30 cellular contexts compared by ENCODE assay signal in the genomic region with DNA sequence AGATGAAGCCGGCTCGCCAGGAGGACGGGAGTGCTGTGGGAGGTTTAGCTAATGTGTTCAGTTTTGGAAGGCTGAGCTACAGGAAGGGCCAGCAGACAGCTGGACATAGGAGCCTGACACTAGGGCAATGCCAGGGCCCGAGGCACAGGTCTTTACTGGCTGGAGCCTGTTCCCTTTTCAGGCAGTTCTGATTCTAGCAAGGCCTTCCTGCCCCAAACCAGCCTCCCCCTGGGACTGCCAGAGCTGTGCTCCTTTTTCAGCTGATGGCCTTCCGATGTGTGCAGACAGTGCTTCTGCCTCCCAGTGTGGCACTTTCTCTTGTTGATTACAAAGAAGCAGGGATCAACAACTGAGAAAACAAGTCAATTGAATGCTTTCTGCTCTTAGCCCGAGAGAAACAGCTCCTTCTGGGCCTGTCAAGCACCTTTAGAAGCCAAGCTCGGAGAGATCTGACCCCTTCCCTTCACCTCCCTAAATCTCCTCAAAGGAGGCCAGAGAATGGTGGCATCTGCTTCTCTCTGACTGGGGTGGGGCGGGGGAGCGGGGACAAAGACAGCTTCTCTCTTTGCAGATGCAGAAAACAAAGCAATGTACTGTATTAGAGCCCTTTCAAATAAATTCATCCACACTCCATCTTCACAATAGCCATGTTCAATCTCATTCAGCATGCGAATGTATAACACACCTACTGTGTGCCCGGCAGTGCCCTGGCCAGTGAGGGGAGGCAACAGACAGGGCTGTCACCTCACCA.
DNase-seq lines count a peak whose midpoint lies in the region; ATAC-seq, FAIRE-seq and TF ChIP-seq lines count a peak whose summit lies in the region.
"Had no signal": no experiment of that assay in that cellular context is flagged by ENCODE, and none has a peak within 500 bp of the region (broad histone marks: within the 10 kb centered on the region; RNA-seq: fewer than 3 reads in every experiment).

No MANE protein-coding gene starts in this region.

- ATAC-seq in K562 (no peak), upper lobe of left lung (ENCODE audit: low FRiP score in 2 of 2) (no peak)
- ATAC-seq: activated CD4-positive, CD25-positive, alpha-beta regulatory T cell treated with anti-CD3 and anti-CD28 coated beads, Interleukin-2, amount 50 U/mL, for 24 hours; activated CD8-positive, alpha-beta memory T cell treated with anti-CD3 and anti-CD28 coated beads, Interleukin-2, amount 10 ng/mL, durations not matched to agents 7 days and 5 days; activated T-cell treated with anti-CD3 and anti-CD28 coated beads, Interleukin-2, amount 50 U/mL, for 4 hours; left cardiac atrium; PC-3; psoas muscle had no signal

- H3K27ac ChIP-seq in K562 (ENCODE audit: extremely low read depth, low read depth, low read length) (no peak overlapping the region), layer of hippocampus (ENCODE audit: low read depth, low read length) (peak overlapping the region; percentile 79), upper lobe of left lung (no peak overlapping the region)
- H3K27ac ChIP-seq: brain microvascular endothelial cell, psoas muscle, vagina had no signal

- CTCF ChIA-PET in K562 (lab: Yijun Ruan, JAX; ENCODE audit: low intra/inter-chr PET ratio), result no interaction called here

- peaks cover 5 to 10% of the 10 kb centered on the region in 2 experiments; a peak in 4 of 5 replicates for H3K4me1 ChIP-seq in K562 (replicated peaks in 1 of 2; ENCODE audit: control insufficient read depth in 2 of 2, insufficient read depth in 2 of 2, low read length in 2 of 2)
- peaks cover 10 to 14% (median 12%) of the 10 kb centered on the region in 4 donors for H3K4me1 ChIP-seq in upper lobe of left lung
- H3K4me1 ChIP-seq: Caco-2, psoas muscle had no signal

- peaks cover 14% of the 10 kb centered on the region; the same call in 1 of the 2 replicates for H4K20me1 ChIP-seq in K562 (replicated peaks; ENCODE audit: control insufficient read depth, insufficient read depth, low read length)

- H3K9me3 ChIP-seq in K562 (replicated peaks; ENCODE audit: control insufficient read depth, insufficient read depth, low read depth, low read length), result no peaks in the 10 kb centered on the region
- H3K9me3 ChIP-seq in upper lobe of left lung, result no peaks in the 10 kb centered on the region
- H3K9me3 ChIP-seq: BE2C, Caco-2, psoas muscle, vagina had no signal

- TF ChIP-seq EP300 in K562 (IDR thresholded peaks at IDR 0.05; ENCODE audit: low read length), result no peak
- TF ChIP-seq EP300 in upper lobe of left lung (IDR thresholded peaks at IDR 0.05), result no peak

- TF ChIP-seq RAD21 in K562 (CRISPR knock-in tag; conservative IDR thresholded peaks at IDR 0.05 in 1 of 2, IDR thresholded peaks at IDR 0.05 in 1 of 2), result no peak

- no peak overlapping the region for H3K4me2 ChIP-seq in K562 (ENCODE audit: insufficient read depth, low read length)

- POLR2A ChIA-PET in K562 (lab: Yijun Ruan, JAX), result interaction anchor here (0.6 to 2.9 kb wide), 7 partner anchors 9 to 152 kb away, joined by 3 to 9 read pairs (median 3); no protein-coding TSS in a partner anchor

- no peaks in the 10 kb centered on the region for H3K79me2 ChIP-seq in K562 (ENCODE audit: control insufficient read depth, insufficient read depth, low read length)

- BruUV-seq in K562 (replicated peaks; lab: Mats Ljungman, UMichigan), result no TSS peak

- TF ChIP-seq CTCF in K562 (IDR thresholded peaks at IDR 0.05 in 2 of 3, conservative IDR thresholded peaks at IDR 0.05 in 1 of 3; ENCODE audit: insufficient read depth in 2 of 3, low read depth in 1 of 3, low read length in 3 of 3), result no peak
- no peak for TF ChIP-seq CTCF in upper lobe of left lung (IDR thresholded peaks at IDR 0.05)

- H3K9ac ChIP-seq in K562 (ENCODE audit: insufficient read depth in 1 of 2, low read depth in 2 of 2, low read length in 2 of 2), result no peak overlapping the region

- DNase-seq in C1 segment of cervical spinal cord (lab: John Stamatoyannopoulos, UW) (peak in 11 of 14 donors; percentile 21 to 77 (median 48)), K562 (ENCODE audit: extremely low read depth in 1 of 4, low spot score in 3 of 4) (no peak), posterior cingulate gyrus (peak in 8 of 10 donors; percentile 45 to 91 (median 63)), upper lobe of left lung (no peak), NCI-H2107 treated with DMSO at 0.1 percent for 48 hours (lab: John Stamatoyannopoulos, UW; ENCODE audit: unreplicated experiment) (no peak), NCI-H345 treated with DMSO at 0.1 percent for 48 hours (lab: John Stamatoyannopoulos, UW; ENCODE audit: unreplicated experiment) (no peak), NCI-H187 treated with DMSO at 0.1 percent for 48 hours (lab: John Stamatoyannopoulos, UW) (no peak)
- DNase-seq: activated CD4-positive, alpha-beta T cell treated with anti-CD3 and anti-CD28 coated beads, Interleukin-2, amount 50 U/mL, for 4 hours; activated CD8-positive, alpha-beta memory T cell treated with anti-CD3 and anti-CD28 coated beads, Interleukin-2, amount 10 ng/mL, durations not matched to agents 7 days and 5 days; activated naive CD4-positive, alpha-beta T cell; activated T-cell treated with anti-CD3 and anti-CD28 coated beads, Interleukin-2, amount 50 U/mL, for 4 hours; BE2C; brain microvascular endothelial cell; Caco-2; DMS53; foreskin melanocyte; H7; left cardiac atrium; NCI-H1105; NCI-H187; NCI-H524 treated with DMSO at 0.1 percent for 48 hours; NK-92 treated with Interleukin-12 subunit alpha and Interleukin-12 subunit beta, amount 100 ng/mL, for 24 hours; PC-3; psoas muscle; stimulated activated CD4-positive, alpha-beta T cell treated with anti-CD3 and anti-CD28 coated beads, Interleukin-4, amount 100 ng/mL, for 4 hours had no signal

- H3K4me3 ChIP-seq in K562 (no peak overlapping the region), upper lobe of left lung (no peak overlapping the region)
- H3K4me3 ChIP-seq: lung, psoas muscle, vagina had no signal

- 4% methylated on average over 11 of the region's 11 CpGs for WGBS in K562 (ENCODE audit: insufficient coverage, low coverage, missing lambda C conversion rate)
- 80 to 92% methylated on average over 11 of the region's 11 CpGs for WGBS in upper lobe of left lung, 2 donors

- H3K27me3 ChIP-seq in K562 (ENCODE audit: control insufficient read depth in 2 of 2, insufficient read depth in 2 of 2, low read length in 2 of 2) (peaks cover 28 to 54% of the 10 kb centered on the region in 2 experiments; a peak in 4 of 5 replicates), layer of hippocampus (ENCODE audit: control insufficient read depth, insufficient read depth, low read length) (no peaks in the 10 kb centered on the region), upper lobe of left lung (no peaks in the 10 kb centered on the region)
- H3K27me3 ChIP-seq: BE2C, brain microvascular endothelial cell, vagina had no signal

- TF ChIP-seq POLR2A in K562 (conservative IDR thresholded peaks at IDR 0.05) (no peak), upper lobe of left lung (IDR thresholded peaks at IDR 0.05) (no peak)

- FAIRE-seq in K562 (lab: Jason Lieb, UNC), result no peak
- FAIRE-seq: GM12892 had no signal

- intact Hi-C loops in K562 (cut with micrococcal nuclease), result loop anchor here (10.0 kb wide), 1 partner anchor 544 kb away; no protein-coding TSS in a partner anchor
- intact Hi-C loops in posterior cingulate gyrus (cut with DNase I), result loop anchor here (10.0 kb wide), 1 partner anchor 224 kb away; a partner anchor contains a TSS

- no peaks in the 10 kb centered on the region for H3K36me3 ChIP-seq in K562 (ENCODE audit: control insufficient read depth, insufficient read depth, low read length)
- no peaks in the 10 kb centered on the region for H3K36me3 ChIP-seq in upper lobe of left lung
- H3K36me3 ChIP-seq: BE2C, brain microvascular endothelial cell, vagina had no signal

- in situ Hi-C loops in K562 (cut with MboI), result no loop called here

- no peaks in the 10 kb centered on the region for H3K9me1 ChIP-seq in K562 (ENCODE audit: control insufficient read depth, insufficient read depth, low read length)

- H2AFZ ChIP-seq in K562 (ENCODE audit: low read depth, low read length), result no peak overlapping the region

TF ChIP-seq in K562, 482 proteins besides CTCF, POLR2A, EP300 and RAD21:
- TF ChIP-seq, protein P1, sequence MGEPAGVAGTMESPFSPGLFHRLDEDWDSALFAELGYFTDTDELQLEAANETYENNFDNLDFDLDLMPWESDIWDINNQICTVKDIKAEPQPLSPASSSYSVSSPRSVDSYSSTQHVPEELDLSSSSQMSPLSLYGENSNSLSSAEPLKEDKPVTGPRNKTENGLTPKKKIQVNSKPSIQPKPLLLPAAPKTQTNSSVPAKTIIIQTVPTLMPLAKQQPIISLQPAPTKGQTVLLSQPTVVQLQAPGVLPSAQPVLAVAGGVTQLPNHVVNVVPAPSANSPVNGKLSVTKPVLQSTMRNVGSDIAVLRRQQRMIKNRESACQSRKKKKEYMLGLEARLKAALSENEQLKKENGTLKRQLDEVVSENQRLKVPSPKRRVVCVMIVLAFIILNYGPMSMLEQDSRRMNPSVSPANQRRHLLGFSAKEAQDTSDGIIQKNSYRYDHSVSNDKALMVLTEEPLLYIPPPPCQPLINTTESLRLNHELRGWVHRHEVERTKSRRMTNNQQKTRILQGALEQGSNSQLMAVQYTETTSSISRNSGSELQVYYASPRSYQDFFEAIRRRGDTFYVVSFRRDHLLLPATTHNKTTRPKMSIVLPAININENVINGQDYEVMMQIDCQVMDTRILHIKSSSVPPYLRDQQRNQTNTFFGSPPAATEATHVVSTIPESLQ (CRISPR knock-in tag; IDR thresholded peaks at IDR 0.05), result no peak
- TF ChIP-seq ZKSCAN1 (IDR thresholded peaks at IDR 0.05; ENCODE audit: low read depth, low read length) (peak; percentile 89), ARID2 (IDR thresholded peaks at IDR 0.05) (no peak)

Comparison
In these comparisons a context has a peak if more than half of its experiments do, and no peak if none do; other contexts are left out.
1. DNase-seq: peak in C1 segment of cervical spinal cord (11 of 14) and posterior cingulate gyrus (8 of 10); none in K562 (0 of 4), upper lobe of left lung (0 of 2), NCI-H2107 treated with DMSO at 0.1 percent for 48 hours (single experiment), NCI-H345 treated with DMSO at 0.1 percent for 48 hours (single experiment) and NCI-H187 treated with DMSO at 0.1 percent for 48 hours (single experiment).